Comparison of ENCODE assay signal across 17 cellular contexts in genomic region chr20:19789009-19789408, GRCh38. TPM values are rescaled to one million over a fixed set of nuclear protein-coding genes. Genes with fewer than 3 reads are reported as not detected.
"Had no signal": no experiment of that assay in that cellular context is flagged by ENCODE, and none has a peak within 500 bp of the region (broad histone marks: within the 10 kb centered on the region; RNA-seq: fewer than 3 reads in every experiment).

No MANE protein-coding gene starts in this region.

- H3K4me3 Mint-ChIP-seq: activated CD4-positive, alpha-beta memory T cell treated with anti-CD3 and anti-CD28 coated beads for 36 hours; activated T-cell treated with anti-CD3 and anti-CD28 coated beads, Interleukin-2, amount 50 U/mL, for 4 hours; natural killer cell treated with Interleukin-12 subunit alpha and Interleukin-12 subunit beta and Interleukin-15 and Interleukin-18, amount 100 ng/mL, for 72 hours had no signal

- H3K27ac Mint-ChIP-seq: activated CD4-positive, alpha-beta memory T cell treated with anti-CD3 and anti-CD28 coated beads for 36 hours; natural killer cell treated with Interleukin-12 subunit alpha and Interleukin-12 subunit beta and Interleukin-15 and Interleukin-18, amount 100 ng/mL, for 72 hours had no signal

- FAIRE-seq: endothelial cell of umbilical vein had no signal

- H3K9me3 Mint-ChIP-seq: activated T-cell treated with anti-CD3 and anti-CD28 coated beads, Interleukin-2, amount 50 U/mL, for 4 hours; natural killer cell treated with Interleukin-12 subunit alpha and Interleukin-12 subunit beta and Interleukin-15 and Interleukin-18, amount 100 ng/mL, for 72 hours had no signal

- H3K27me3 ChIP-seq: adrenal gland, colonic mucosa, esophagus squamous epithelium, tibial nerve, uterus had no signal

- H3K4me1 ChIP-seq: colonic mucosa had no signal

- H3K4me3 ChIP-seq: adrenal gland, colonic mucosa, esophagus squamous epithelium, tibial nerve, uterus had no signal

- ATAC-seq: activated T-cell treated with anti-CD3 and anti-CD28 coated beads, Interleukin-2, amount 50 U/mL, for 4 hours; left ventricle myocardium superior; natural killer cell treated with Interleukin-12 subunit alpha and Interleukin-12 subunit beta and Interleukin-15 and Interleukin-18, amount 100 ng/mL, for 72 hours had no signal

- H3K9me3 ChIP-seq: adrenal gland, colonic mucosa, esophagus squamous epithelium, uterus had no signal

- H3K36me3 ChIP-seq: adrenal gland, colonic mucosa, esophagus squamous epithelium, tibial nerve, uterus had no signal

- H3K27ac ChIP-seq: adrenal gland, colonic mucosa, esophagus squamous epithelium, tibial nerve, uterus had no signal

- H3K36me3 Mint-ChIP-seq: activated CD4-positive, alpha-beta memory T cell treated with anti-CD3 and anti-CD28 coated beads for 36 hours; natural killer cell treated with Interleukin-12 subunit alpha and Interleukin-12 subunit beta and Interleukin-15 and Interleukin-18, amount 100 ng/mL, for 72 hours had no signal

- DNase-seq: activated CD4-positive, alpha-beta memory T cell treated with anti-CD3 and anti-CD28 coated beads for 36 hours; activated effector memory CD4-positive, alpha-beta T cell treated with Interleukin-2 at 50 U/mL for 16 hours; activated naive CD4-positive, alpha-beta T cell treated with anti-CD3 and anti-CD28 coated beads, Interleukin-2, amount 50 U/mL, for 16 hours; activated T-cell treated with anti-CD3 and anti-CD28 coated beads, Interleukin-2, amount 50 U/mL, for 4 hours; adrenal gland; colonic mucosa; effector CD4-positive, alpha-beta T cell; esophagus squamous epithelium; hypothalamus; left ventricle myocardium superior; nucleus accumbens; stimulated activated CD4-positive, alpha-beta T cell treated with anti-CD3 and anti-CD28 coated beads, Interleukin-4, amount 100 ng/mL, for 24 hours; stimulated activated naive CD4-positive, alpha-beta T cell; uterus had no signal

RNA-seq across cellular contexts. Expression of gene RIN2, which starts 31.0 kb away (rescaled TPM):
- total RNA-seq: activated CD4-positive, alpha-beta memory T cell treated with anti-CD3 and anti-CD28 coated beads for 36 hours; natural killer cell treated with Interleukin-12 subunit alpha and Interleukin-12 subunit beta and Interleukin-15 and Interleukin-18, amount 100 ng/mL, for 72 hours had no signal
